Comparison of ENCODE assay signal across 7 cellular contexts in genomic region chr2:71530246-71530986, GRCh38.
DNase-seq lines count a peak whose midpoint lies in the region; ATAC-seq and TF ChIP-seq lines count a peak whose summit lies in the region.

No MANE protein-coding gene starts in this region.

- ATAC-seq in GM23338 = peak; percentile 75

- H3K27ac ChIP-seq in GM23338 (ENCODE audit: low read depth) (no peak overlapping the region), transverse colon (no peak overlapping the region)

- 71 to 96% methylated on average over 4 to 13 of the region's 13 CpGs for WGBS in transverse colon (ENCODE audit: low coverage in 1 of 2), 2 donors

- no peaks in the 10 kb centered on the region for H3K9me2 ChIP-seq in GM23338 (ENCODE audit: insufficient read depth)

- no peaks in the 10 kb centered on the region for H3K79me2 ChIP-seq in GM23338 (replicated peaks; ENCODE audit: insufficient read depth)

- no peak overlapping the region for H3K4me3 Mint-ChIP-seq in GM23338
- no peak overlapping the region for H3K4me3 Mint-ChIP-seq in activated T-helper 1 cell treated with anti-CD3 and anti-CD28 coated beads, Interleukin-12 subunit alpha, Interleukin-12 subunit beta, Interleukin-2, Interleukin-4 antibody, amounts not matched to agents 30 ng/mL and 10 ng/mL and 1 ng/mL, durations not matched to agents 14 hours and 24 hours and 36 hours

- no peaks in the 10 kb centered on the region for H3K9me3 Mint-ChIP-seq in GM23338
- H3K9me3 Mint-ChIP-seq in activated T-helper 1 cell treated with anti-CD3 and anti-CD28 coated beads, Interleukin-12 subunit alpha, Interleukin-12 subunit beta, Interleukin-2, Interleukin-4 antibody, amounts not matched to agents 30 ng/mL and 10 ng/mL and 1 ng/mL, durations not matched to agents 14 hours and 24 hours and 36 hours = no peaks in the 10 kb centered on the region

- no peak overlapping the region for H3K4me2 ChIP-seq in GM23338

- H3K36me3 ChIP-seq in GM23338 (ENCODE audit: insufficient read depth) (no peaks in the 10 kb centered on the region), transverse colon (no peaks in the 10 kb centered on the region)

- intact Hi-C loops in transverse colon (cut with DNase I; ENCODE audit: low total_unique reads) = no loop called here
- intact Hi-C loops in activated T-helper 1 cell treated with anti-CD3 and anti-CD28 coated beads, Interleukin-12 subunit alpha, Interleukin-12 subunit beta, Interleukin-2, Interleukin-4 antibody, amounts not matched to agents 30 ng/mL and 10 ng/mL and 1 ng/mL, durations not matched to agents 14 hours and 24 hours and 36 hours (cut with micrococcal nuclease) = loop anchor here (5.0 kb wide), 1 partner anchor 622 kb away; no protein-coding TSS in a partner anchor

- peaks cover 7% of the 10 kb centered on the region for H3K27me3 Mint-ChIP-seq in GM23338 (ENCODE audit: insufficient read depth, low read depth, poor library complexity)
- peaks cover 11% of the 10 kb centered on the region for H3K27me3 Mint-ChIP-seq in activated T-helper 1 cell treated with anti-CD3 and anti-CD28 coated beads, Interleukin-12 subunit alpha, Interleukin-12 subunit beta, Interleukin-2, Interleukin-4 antibody, amounts not matched to agents 30 ng/mL and 10 ng/mL and 1 ng/mL, durations not matched to agents 14 hours and 24 hours and 36 hours (ENCODE audit: insufficient read depth)

- no peaks in the 10 kb centered on the region for H3K27me3 ChIP-seq in GM23338 (ENCODE audit: insufficient read depth)
- H3K27me3 ChIP-seq in transverse colon = no peaks in the 10 kb centered on the region

- in situ Hi-C loops in astrocyte of the spinal cord (cut with HindIII; ENCODE audit: low sequenced_read_pairs) = no loop called here
- in situ Hi-C loops in transverse colon (cut with MboI; ENCODE audit: low pct_ligation_motif_present in 1 of 4, low pct_unique_long_range_greater_than_20kb in 1 of 4, low sequenced_read_pairs in 3 of 4) = loop anchor here in 3 of 4 donors (10.0 to 25.0 kb wide), 4 partner anchors 624 to 1207 kb away; no protein-coding TSS in a partner anchor

- peak; percentile 67 for DNase-seq in DMS53 (lab: John Stamatoyannopoulos, UW)
- DNase-seq in GM23338 (ENCODE audit: low spot score) = peak; percentile 82
- DNase-seq in NCI-H526 (lab: John Stamatoyannopoulos, UW) = peak; percentile 44 to 65
- DNase-seq in astrocyte of the spinal cord (ENCODE audit: low read depth, low spot score) = peak; percentile 37
- peak; percentile 63 for DNase-seq in inferior parietal cortex (ENCODE audit: extremely low spot score)
- DNase-seq in transverse colon = no peak
- DNase-seq in activated T-helper 1 cell treated with anti-CD3 and anti-CD28 coated beads, Interleukin-12 subunit alpha, Interleukin-12 subunit beta, Interleukin-2, Interleukin-4 antibody, amounts not matched to agents 30 ng/mL and 10 ng/mL and 1 ng/mL, durations not matched to agents 14 hours and 24 hours and 36 hours (ENCODE audit: low spot score) = no peak

- H3K4me1 ChIP-seq in GM23338 (ENCODE audit: insufficient read depth) (peaks cover 19% of the 10 kb centered on the region), transverse colon (no peaks in the 10 kb centered on the region)

- TF ChIP-seq EP300 in transverse colon (IDR thresholded peaks at IDR 0.05; ENCODE audit: low read depth) = no peak

- TF ChIP-seq CTCF in GM23338 (conservative IDR thresholded peaks at IDR 0.05; ENCODE audit: low read depth in 2 of 2) (peak; percentile 89 to 90), astrocyte of the spinal cord (IDR thresholded peaks at IDR 0.05; ENCODE audit: low read depth, low read length) (peak; percentile 67), transverse colon (IDR thresholded peaks at IDR 0.05) (peak; percentile 51 to 67 (median 56))

- no peaks in the 10 kb centered on the region for H4K20me1 ChIP-seq in GM23338 (replicated peaks; ENCODE audit: insufficient read depth)

- no peaks in the 10 kb centered on the region for H3F3A ChIP-seq in GM23338 (replicated peaks; ENCODE audit: low read depth)

- no peak overlapping the region for H2AFZ ChIP-seq in GM23338

- TF ChIP-seq POLR2A in transverse colon (IDR thresholded peaks at IDR 0.05) = no peak

- H3K27ac Mint-ChIP-seq in GM23338 = no peak overlapping the region
- no peak overlapping the region for H3K27ac Mint-ChIP-seq in activated T-helper 1 cell treated with anti-CD3 and anti-CD28 coated beads, Interleukin-12 subunit alpha, Interleukin-12 subunit beta, Interleukin-2, Interleukin-4 antibody, amounts not matched to agents 30 ng/mL and 10 ng/mL and 1 ng/mL, durations not matched to agents 14 hours and 24 hours and 36 hours

- H3K36me3 Mint-ChIP-seq in GM23338 (ENCODE audit: low read depth) = peaks cover 11% of the 10 kb centered on the region; the same call in 2 of the 3 replicates
- H3K36me3 Mint-ChIP-seq in activated T-helper 1 cell treated with anti-CD3 and anti-CD28 coated beads, Interleukin-12 subunit alpha, Interleukin-12 subunit beta, Interleukin-2, Interleukin-4 antibody, amounts not matched to agents 30 ng/mL and 10 ng/mL and 1 ng/mL, durations not matched to agents 14 hours and 24 hours and 36 hours (ENCODE audit: low read depth) = no peaks in the 10 kb centered on the region

- H3K9me3 ChIP-seq in transverse colon = no peaks in the 10 kb centered on the region

- H3K4me3 ChIP-seq in GM23338 (no peak overlapping the region), astrocyte of the spinal cord (ENCODE audit: low read depth, low read length) (no peak overlapping the region), transverse colon (no peak overlapping the region)

- peaks cover 34% of the 10 kb centered on the region for H3K4me1 Mint-ChIP-seq in GM23338
- no peaks in the 10 kb centered on the region for H3K4me1 Mint-ChIP-seq in activated T-helper 1 cell treated with anti-CD3 and anti-CD28 coated beads, Interleukin-12 subunit alpha, Interleukin-12 subunit beta, Interleukin-2, Interleukin-4 antibody, amounts not matched to agents 30 ng/mL and 10 ng/mL and 1 ng/mL, durations not matched to agents 14 hours and 24 hours and 36 hours (ENCODE audit: low read depth)

TF ChIP-seq in GM23338, 12 proteins besides CTCF, POLR2A, EP300 and RAD21:
- no peak for TF ChIP-seq EZH2 (IDR thresholded peaks at IDR 0.05; ENCODE audit: low read depth, unreplicated experiment)
- no peak for TF ChIP-seq POLR2AphosphoS5 (IDR thresholded peaks at IDR 0.05; ENCODE audit: low read depth)
- TF ChIP-seq, protein P1, sequence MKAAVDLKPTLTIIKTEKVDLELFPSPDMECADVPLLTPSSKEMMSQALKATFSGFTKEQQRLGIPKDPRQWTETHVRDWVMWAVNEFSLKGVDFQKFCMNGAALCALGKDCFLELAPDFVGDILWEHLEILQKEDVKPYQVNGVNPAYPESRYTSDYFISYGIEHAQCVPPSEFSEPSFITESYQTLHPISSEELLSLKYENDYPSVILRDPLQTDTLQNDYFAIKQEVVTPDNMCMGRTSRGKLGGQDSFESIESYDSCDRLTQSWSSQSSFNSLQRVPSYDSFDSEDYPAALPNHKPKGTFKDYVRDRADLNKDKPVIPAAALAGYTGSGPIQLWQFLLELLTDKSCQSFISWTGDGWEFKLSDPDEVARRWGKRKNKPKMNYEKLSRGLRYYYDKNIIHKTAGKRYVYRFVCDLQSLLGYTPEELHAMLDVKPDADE (IDR thresholded peaks at IDR 0.05) = no peak
- no peak for TF ChIP-seq JUNB (IDR thresholded peaks at IDR 0.05; ENCODE audit: unreplicated experiment)
- no peak for TF ChIP-seq EZH2phosphoT487 (IDR thresholded peaks at IDR 0.05; ENCODE audit: unreplicated experiment)

Comparison
In these comparisons a context has a peak if more than half of its experiments do, and no peak if none do; other contexts are left out.
1. DNase-seq: peak in DMS53 (single experiment), GM23338 (single experiment), NCI-H526 (2 of 2), astrocyte of the spinal cord (single experiment) and inferior parietal cortex (single experiment); none in transverse colon (single experiment) and activated T-helper 1 cell treated with anti-CD3 and anti-CD28 coated beads, Interleukin-12 subunit alpha, Interleukin-12 subunit beta, Interleukin-2, Interleukin-4 antibody, amounts not matched to agents 30 ng/mL and 10 ng/mL and 1 ng/mL, durations not matched to agents 14 hours and 24 hours and 36 hours (single experiment).
2. Peak in every context shown above with its lines, with median percentiles within 50 percentile points of each other: CTCF ChIP-seq.